In the genomic region with DNA sequence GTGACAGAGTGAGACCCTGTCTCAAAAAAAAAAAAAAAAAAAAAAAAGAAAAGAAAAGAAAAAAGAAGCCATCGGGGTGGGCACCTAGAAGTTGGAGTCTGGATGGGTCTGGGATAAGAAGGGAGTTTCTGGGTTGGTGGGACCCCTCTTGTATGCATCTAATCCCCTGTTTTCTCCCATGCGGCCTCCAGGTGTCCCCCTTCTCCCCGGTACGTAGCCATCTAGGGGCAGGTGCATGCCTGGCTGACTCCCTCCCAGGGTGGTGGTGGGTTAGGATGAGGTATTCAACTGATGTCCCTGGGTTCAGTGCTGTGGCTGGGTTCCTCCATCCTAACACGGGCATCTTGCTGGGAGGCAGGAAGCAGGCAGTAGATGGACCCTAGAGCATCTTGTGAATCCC, we compare ENCODE assay signal across 8 cellular contexts. TPM values are rescaled to one million over a fixed set of nuclear protein-coding genes. Genes with fewer than 3 reads are reported as not detected.
A peak's percentile ranks its signal among the peaks of the same experiment; 100 is the strongest.
DNase-seq lines count a peak whose midpoint lies in the region; FAIRE-seq and TF ChIP-seq lines count a peak whose summit lies in the region.

No MANE protein-coding gene starts in this region.

- H3K27ac Mint-ChIP-seq in T-helper 1 cell treated with Interleukin-12 subunit alpha and Interleukin-12 subunit beta and Interleukin-4 antibody, amounts not matched to agents 30 μg/mL and 1 μg/mL, for 36 hours = peak overlapping the region; percentile 67
- H3K27ac Mint-ChIP-seq in type B pancreatic cell = no peak overlapping the region

- peaks cover 54% of the 10 kb centered on the region for H3K4me1 Mint-ChIP-seq in T-helper 1 cell treated with Interleukin-12 subunit alpha and Interleukin-12 subunit beta and Interleukin-4 antibody, amounts not matched to agents 30 μg/mL and 1 μg/mL, for 36 hours (ENCODE audit: low read depth)
- H3K4me1 Mint-ChIP-seq in type B pancreatic cell (ENCODE audit: unreplicated experiment) = no peaks in the 10 kb centered on the region

- H3K36me3 Mint-ChIP-seq in T-helper 1 cell treated with Interleukin-12 subunit alpha and Interleukin-12 subunit beta and Interleukin-4 antibody, amounts not matched to agents 30 μg/mL and 1 μg/mL, for 36 hours (ENCODE audit: low read depth) = peaks cover 52% of the 10 kb centered on the region
- H3K36me3 Mint-ChIP-seq in type B pancreatic cell = no peaks in the 10 kb centered on the region

- DNase-seq in COR-L47 (lab: John Stamatoyannopoulos, UW) (peak; percentile 68), HTR-8/SVneo (ENCODE audit: insufficient read length, low spot score) (peak; percentile 61), erythroblast (lab: John Stamatoyannopoulos, UW) (peak; percentile 22 to 23), type B pancreatic cell (ENCODE audit: extremely low spot score, unreplicated experiment) (no peak), NCI-H187 treated with DMSO at 0.1 percent for 48 hours (lab: John Stamatoyannopoulos, UW) (no peak), NCI-H226 (no peak), anterior cingulate cortex (lab: John Stamatoyannopoulos, UW) (no peak)

- no peaks in the 10 kb centered on the region for H3K9me3 Mint-ChIP-seq in T-helper 1 cell treated with Interleukin-12 subunit alpha and Interleukin-12 subunit beta and Interleukin-4 antibody, amounts not matched to agents 30 μg/mL and 1 μg/mL, for 36 hours
- no peaks in the 10 kb centered on the region for H3K9me3 Mint-ChIP-seq in type B pancreatic cell

- TF ChIP-seq POLR2A in erythroblast (IDR thresholded peaks at IDR 0.05; ENCODE audit: low read length) = no peak

- no peak for FAIRE-seq in HTR-8/SVneo (lab: Jason Lieb, UNC)

- H3K27me3 Mint-ChIP-seq in T-helper 1 cell treated with Interleukin-12 subunit alpha and Interleukin-12 subunit beta and Interleukin-4 antibody, amounts not matched to agents 30 μg/mL and 1 μg/mL, for 36 hours (ENCODE audit: low read depth) = no peaks in the 10 kb centered on the region
- peaks cover 51% of the 10 kb centered on the region for H3K27me3 Mint-ChIP-seq in type B pancreatic cell

- TF ChIP-seq CTCF in type B pancreatic cell (conservative IDR thresholded peaks at IDR 0.05) = peak; percentile 57

- no peak overlapping the region for H3K4me3 Mint-ChIP-seq in T-helper 1 cell treated with Interleukin-12 subunit alpha and Interleukin-12 subunit beta and Interleukin-4 antibody, amounts not matched to agents 30 μg/mL and 1 μg/mL, for 36 hours
- H3K4me3 Mint-ChIP-seq in type B pancreatic cell = no peak overlapping the region

RNA-seq across cellular contexts. Expression of gene FMNL1, which starts 13.0 kb away (rescaled TPM):
- total RNA-seq in type B pancreatic cell (ENCODE audit: low replicate concordance) = 1.9 and 6.0 TPM in 2 replicates

RNA-seq across cellular contexts. Expression of gene SPATA32, which starts 27.3 kb away (rescaled TPM):
- not detected in 2 replicates for total RNA-seq in type B pancreatic cell (ENCODE audit: low replicate concordance)

Comparison
In these comparisons a context has a peak if more than half of its experiments do, and no peak if none do; other contexts are left out.
1. DNase-seq: peak in COR-L47 (single experiment), HTR-8/SVneo (single experiment) and erythroblast (2 of 2); none in type B pancreatic cell (single experiment), NCI-H187 treated with DMSO at 0.1 percent for 48 hours (single experiment), NCI-H226 (single experiment) and anterior cingulate cortex (0 of 58).